In the genomic region with DNA sequence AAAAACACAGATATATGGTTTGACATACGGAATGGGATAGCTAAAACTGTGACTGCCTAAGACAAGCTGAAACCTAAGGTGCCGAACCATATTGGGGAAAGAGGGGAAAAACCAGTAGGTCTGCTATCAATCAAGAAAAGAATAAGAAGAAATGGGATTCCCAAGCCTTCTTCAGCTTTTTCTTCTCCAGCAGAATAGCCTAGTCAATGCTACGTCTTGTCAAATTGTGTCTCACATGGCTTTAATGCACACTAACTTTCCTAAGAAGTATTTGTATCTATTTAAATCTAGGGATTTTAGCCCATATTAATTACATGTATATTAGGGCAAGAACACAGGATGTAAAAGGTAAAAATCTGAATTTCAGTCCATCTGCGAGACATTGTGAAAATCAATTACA, we compare ENCODE assay signal across 7 cellular contexts. TPM values are rescaled to one million over a fixed set of nuclear protein-coding genes. Genes with fewer than 3 reads are reported as not detected.
DNase-seq lines count a peak whose midpoint lies in the region; ATAC-seq and TF ChIP-seq lines count a peak whose summit lies in the region.

No MANE protein-coding gene starts in this region.

- H3K9ac ChIP-seq in iPS-20b (ENCODE audit: low read depth, low read length) = peak overlapping the region; percentile 62; the same call in 1 of the 2 replicates

- H3K27me3 Mint-ChIP-seq in activated CD8-positive, alpha-beta T cell treated with anti-CD3 and anti-CD28 coated beads for 36 hours = no peaks in the 10 kb centered on the region

- peak overlapping the region; percentile 99 for H3K4me3 Mint-ChIP-seq in activated CD8-positive, alpha-beta T cell treated with anti-CD3 and anti-CD28 coated beads for 36 hours
- peak overlapping the region; percentile 80 for H3K4me3 Mint-ChIP-seq in stimulated activated effector memory CD8-positive, alpha-beta T cell treated with anti-CD3 and anti-CD28 coated beads, Interleukin-12 subunit alpha, Interleukin-12 subunit beta, amount 100 ng/mL, for 72 hours

- H3K27ac ChIP-seq in iPS-20b (ENCODE audit: low read length) = peak overlapping the region; percentile 13

- CTCF ChIA-PET in activated CD8-positive, alpha-beta T cell treated with anti-CD3 and anti-CD28 coated beads for 36 hours (lab: Charles Lee) = interaction anchor here (0.6 kb wide), 1 partner anchor 621 kb away, joined by 3 read pairs; no protein-coding TSS in a partner anchor

- POLR2A ChIA-PET in activated CD8-positive, alpha-beta T cell treated with anti-CD3 and anti-CD28 coated beads for 36 hours (lab: Charles Lee) = no interaction called here

- peaks cover 55% of the 10 kb centered on the region for H3K4me1 Mint-ChIP-seq in activated CD8-positive, alpha-beta T cell treated with anti-CD3 and anti-CD28 coated beads for 36 hours (ENCODE audit: low read depth)
- H3K4me1 Mint-ChIP-seq in stimulated activated effector memory CD8-positive, alpha-beta T cell treated with anti-CD3 and anti-CD28 coated beads, Interleukin-12 subunit alpha, Interleukin-12 subunit beta, amount 100 ng/mL, for 72 hours = peaks cover 42% of the 10 kb centered on the region

- H3K27me3 ChIP-seq in iPS-20b (ENCODE audit: insufficient read depth, low read length) = no peaks in the 10 kb centered on the region

- no peak for ATAC-seq in activated CD8-positive, alpha-beta T cell treated with anti-CD3 and anti-CD28 coated beads for 36 hours
- no peak for ATAC-seq in stimulated activated effector memory CD8-positive, alpha-beta T cell treated with anti-CD3 and anti-CD28 coated beads, Interleukin-12 subunit alpha, Interleukin-12 subunit beta, amount 100 ng/mL, for 72 hours

- no peaks in the 10 kb centered on the region for H3K9me3 ChIP-seq in iPS-20b (ENCODE audit: insufficient read depth, low read depth, low read length)

- 0 out of 2 replicates have a peak, but pooled peaks cover 5% of the 10 kb centered on the region for H3K4me1 ChIP-seq in iPS-20b (ENCODE audit: insufficient read depth, low read length)

- peak overlapping the region; percentile 100 for H3K27ac Mint-ChIP-seq in activated CD8-positive, alpha-beta T cell treated with anti-CD3 and anti-CD28 coated beads for 36 hours
- H3K27ac Mint-ChIP-seq in stimulated activated effector memory CD8-positive, alpha-beta T cell treated with anti-CD3 and anti-CD28 coated beads, Interleukin-12 subunit alpha, Interleukin-12 subunit beta, amount 100 ng/mL, for 72 hours = peak overlapping the region; percentile 97

- DNase-seq in HFF-Myc (ENCODE audit: extremely low read depth, low read depth) (no peak), NCI-H748 treated with DMSO at 0.1 percent for 48 hours (lab: John Stamatoyannopoulos, UW) (no peak), OCI-M1 (lab: John Stamatoyannopoulos, UW) (no peak), Kasumi-1 (lab: John Stamatoyannopoulos, UW) (no peak)
- no peak for DNase-seq in activated CD8-positive, alpha-beta T cell treated with anti-CD3 and anti-CD28 coated beads for 36 hours
- no peak for DNase-seq in stimulated activated effector memory CD8-positive, alpha-beta T cell treated with anti-CD3 and anti-CD28 coated beads, Interleukin-12 subunit alpha, Interleukin-12 subunit beta, amount 100 ng/mL, for 72 hours (ENCODE audit: low spot score in 2 of 2)

- intact Hi-C loops in activated CD8-positive, alpha-beta T cell treated with anti-CD3 and anti-CD28 coated beads for 36 hours (cut with micrococcal nuclease) = loop anchor here (5.0 kb wide), 1 partner anchor 201 kb away; no protein-coding TSS in a partner anchor

- TF ChIP-seq CTCF in HFF-Myc (IDR thresholded peaks at IDR 0.05; ENCODE audit: low read depth, low read length, missing control alignments) = no peak
- TF ChIP-seq CTCF in activated CD8-positive, alpha-beta T cell treated with anti-CD3 and anti-CD28 coated beads for 36 hours (IDR thresholded peaks at IDR 0.05) = no peak

- H3K4me3 ChIP-seq in HFF-Myc (replicated peaks; ENCODE audit: low read depth, low read length) (peak overlapping the region; percentile 82), iPS-20b (ENCODE audit: low read length) (peak overlapping the region; percentile 96)

- H3K9me3 Mint-ChIP-seq in activated CD8-positive, alpha-beta T cell treated with anti-CD3 and anti-CD28 coated beads for 36 hours = peaks cover 11% of the 10 kb centered on the region
- H3K9me3 Mint-ChIP-seq in stimulated activated effector memory CD8-positive, alpha-beta T cell treated with anti-CD3 and anti-CD28 coated beads, Interleukin-12 subunit alpha, Interleukin-12 subunit beta, amount 100 ng/mL, for 72 hours = peaks cover 7% of the 10 kb centered on the region

- peaks cover 5% of the 10 kb centered on the region; the same call in 1 of the 2 replicates for H3K36me3 ChIP-seq in iPS-20b (ENCODE audit: insufficient read depth, low read depth, low read length)

- peaks cover 41% of the 10 kb centered on the region for H3K36me3 Mint-ChIP-seq in activated CD8-positive, alpha-beta T cell treated with anti-CD3 and anti-CD28 coated beads for 36 hours (ENCODE audit: low read depth)
- H3K36me3 Mint-ChIP-seq in stimulated activated effector memory CD8-positive, alpha-beta T cell treated with anti-CD3 and anti-CD28 coated beads, Interleukin-12 subunit alpha, Interleukin-12 subunit beta, amount 100 ng/mL, for 72 hours = peaks cover 24% of the 10 kb centered on the region

RNA-seq across cellular contexts. Expression of gene FBXO38, which starts 0.8 kb away (rescaled TPM):
- 10 to 100 TPM; 38.0 to 39.6 TPM for total RNA-seq in activated CD8-positive, alpha-beta T cell treated with anti-CD3 and anti-CD28 coated beads for 36 hours

RNA-seq across cellular contexts. Expression of gene SPINK9, which starts 47.6 kb away (rescaled TPM):
- total RNA-seq in activated CD8-positive, alpha-beta T cell treated with anti-CD3 and anti-CD28 coated beads for 36 hours = not detected
